Comparison of ENCODE assay signal across 19 cellular contexts in genomic region chr7:7510814-7511213, GRCh38. TPM values are rescaled to one million over a fixed set of nuclear protein-coding genes. Genes with fewer than 3 reads are reported as not detected.
"Had no signal": no experiment of that assay in that cellular context is flagged by ENCODE, and none has a peak within 500 bp of the region (broad histone marks: within the 10 kb centered on the region; RNA-seq: fewer than 3 reads in every experiment).

No MANE protein-coding gene starts in this region.

- H3K4me3 ChIP-seq: coronary artery, heart right ventricle, lower lobe of right lung, sigmoid colon, skin epidermis, stomach, thoracic aorta, transverse colon had no signal

- FAIRE-seq: frontal cortex had no signal

- DNase-seq: effector CD8-positive, alpha-beta T cell; heart right ventricle; hypothalamus; islet precursor cell; lower lobe of right lung; natural killer cell; posterior cingulate gyrus; sigmoid colon; stimulated activated naive CD4-positive, alpha-beta T cell; stomach; substantia nigra; transverse colon had no signal

RNA-seq across cellular contexts. Expression of gene COL28A1, which starts 24.9 kb away (rescaled TPM):
- total RNA-seq: dermis microvascular lymphatic vessel endothelial cell, glomerular endothelial cell, pulmonary artery endothelial cell had no signal
